ENCODE assay signal across 13 cellular contexts in genomic region chr9:111178361-111179043, GRCh38.
DNase-seq lines count a peak whose midpoint lies in the region; TF ChIP-seq lines count a peak whose summit lies in the region.
"Had no signal": no experiment of that assay in that cellular context is flagged by ENCODE, and none has a peak within 500 bp of the region (broad histone marks: within the 10 kb centered on the region; RNA-seq: fewer than 3 reads in every experiment).

No MANE protein-coding gene starts in this region.

- H3K4me3 Mint-ChIP-seq in progenitor cell of endocrine pancreas (ENCODE audit: low read depth): no peak overlapping the region

- H3K27me3 ChIP-seq in tibial nerve: no peaks in the 10 kb centered on the region
- H3K27me3 ChIP-seq: BLaER1, neutrophil had no signal

- H3K27me3 Mint-ChIP-seq in progenitor cell of endocrine pancreas: no peaks in the 10 kb centered on the region

- no peaks in the 10 kb centered on the region for H3K36me3 ChIP-seq in tibial nerve
- H3K36me3 ChIP-seq: BLaER1, neutrophil had no signal

- peak; percentile 20 for DNase-seq in NCI-H82 (lab: John Stamatoyannopoulos, UW)
- no peak for DNase-seq in NCI-H82 treated with DMSO at 0.1 percent for 48 hours (lab: John Stamatoyannopoulos, UW; ENCODE audit: unreplicated experiment)
- peak; percentile 49 for DNase-seq in SHP77 treated with DMSO at 0.1 percent for 48 hours (lab: John Stamatoyannopoulos, UW)
- peak; percentile 95 for DNase-seq in fibroblast of the aortic adventitia (ENCODE audit: low read depth)
- DNase-seq in smooth muscle cell of the brain vasculature (ENCODE audit: low read depth, low spot score): peak; percentile 70
- no peak for DNase-seq in tibial nerve (ENCODE audit: low spot score in 2 of 2)
- no peak for DNase-seq in progenitor cell of endocrine pancreas (ENCODE audit: low spot score, unreplicated experiment)
- DNase-seq in NCI-H1436 treated with DMSO at 0.1 percent for 48 hours (lab: John Stamatoyannopoulos, UW): no peak
- DNase-seq: activated gamma-delta T cell treated with Interleukin-2 at 50 U/mL for 16 hours; NCI-H2081; stimulated activated CD4-positive, alpha-beta T cell treated with anti-CD3 and anti-CD28 coated beads, Interleukin-4, amount 100 ng/mL, for 4 hours had no signal

- no peak for TF ChIP-seq EP300 in tibial nerve (IDR thresholded peaks at IDR 0.05)

- H3K4me3 ChIP-seq in fibroblast of the aortic adventitia (ENCODE audit: low read depth, low read length) (no peak overlapping the region), tibial nerve (no peak overlapping the region)
- H3K4me3 ChIP-seq: BLaER1 had no signal

- peak overlapping the region in 1 of 4 donors; percentile 11 for H3K27ac ChIP-seq in tibial nerve
- H3K27ac ChIP-seq: BLaER1, neutrophil had no signal

- no peak for TF ChIP-seq POLR2A in tibial nerve (IDR thresholded peaks at IDR 0.05)

- H3K9me3 Mint-ChIP-seq in progenitor cell of endocrine pancreas (ENCODE audit: low read depth): peaks cover 3% of the 10 kb centered on the region

- 38 to 40% methylated on average over 8 of the region's 8 CpGs for whole genome bisulfite sequencing in tibial nerve, 2 donors

- H3K27ac Mint-ChIP-seq in progenitor cell of endocrine pancreas: no peak overlapping the region

- TF ChIP-seq CTCF in fibroblast of the aortic adventitia (IDR thresholded peaks at IDR 0.05; ENCODE audit: insufficient read depth, low read length): no peak
- TF ChIP-seq CTCF in tibial nerve (IDR thresholded peaks at IDR 0.05): no peak
- no peak for TF ChIP-seq CTCF in progenitor cell of endocrine pancreas (IDR thresholded peaks at IDR 0.05; ENCODE audit: unreplicated experiment)

- no peaks in the 10 kb centered on the region for H3K4me1 Mint-ChIP-seq in progenitor cell of endocrine pancreas (ENCODE audit: low read depth)

- H3K36me3 Mint-ChIP-seq in progenitor cell of endocrine pancreas (ENCODE audit: insufficient read depth): no peaks in the 10 kb centered on the region

- no peaks in the 10 kb centered on the region for H3K9me3 ChIP-seq in tibial nerve
- H3K9me3 ChIP-seq: BLaER1, neutrophil had no signal

- peaks cover 0 to 7% (median 0%) of the 10 kb centered on the region in 4 donors for H3K4me1 ChIP-seq in tibial nerve
- H3K4me1 ChIP-seq: BLaER1 had no signal

Comparison
In these comparisons a context has a peak if more than half of its experiments do, and no peak if none do; other contexts are left out.
1. DNase-seq: peak in NCI-H82 (single experiment), SHP77 treated with DMSO at 0.1 percent for 48 hours (single experiment), fibroblast of the aortic adventitia (single experiment) and smooth muscle cell of the brain vasculature (single experiment); none in NCI-H82 treated with DMSO at 0.1 percent for 48 hours (single experiment), tibial nerve (0 of 2), progenitor cell of endocrine pancreas (single experiment) and NCI-H1436 treated with DMSO at 0.1 percent for 48 hours (single experiment).